9 cellular contexts compared by ENCODE assay signal in the genomic region with DNA sequence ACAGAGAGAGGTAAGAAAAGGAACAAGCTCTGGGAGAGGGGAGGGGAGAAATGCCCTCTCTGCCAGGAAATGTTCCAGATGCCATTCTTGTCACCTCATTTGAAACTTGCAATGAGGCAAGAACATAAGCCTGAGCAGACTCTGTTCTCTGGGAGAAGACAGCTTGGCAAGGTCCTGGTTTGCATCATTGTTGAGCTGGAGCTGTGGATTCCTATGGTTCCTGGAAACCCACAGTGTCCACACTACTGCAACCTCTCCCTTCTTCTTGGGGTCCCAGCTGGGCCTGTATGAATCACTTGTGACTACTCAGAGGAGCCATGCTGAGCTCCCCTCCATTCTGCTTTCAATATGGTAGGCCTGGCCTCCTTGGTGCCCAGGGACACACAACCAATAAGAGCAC.
DNase-seq lines count a peak whose midpoint lies in the region; ATAC-seq and TF ChIP-seq lines count a peak whose summit lies in the region.
"Had no signal": no experiment of that assay in that cellular context is flagged by ENCODE, and none has a peak within 500 bp of the region (broad histone marks: within the 10 kb centered on the region; RNA-seq: fewer than 3 reads in every experiment).

No MANE protein-coding gene starts in this region.

- H3K79me2 ChIP-seq in SK-N-SH (ENCODE audit: insufficient read depth) = no peaks in the 10 kb centered on the region

- CTCF ChIA-PET in SK-N-SH (lab: Yijun Ruan, JAX) = interaction anchor here (3.7 kb wide), 1 partner anchor 51 kb away, joined by 13 read pairs; no protein-coding TSS in a partner anchor

- H3K4me2 ChIP-seq in SK-N-SH = peak overlapping the region; percentile 48
- H3K4me2 ChIP-seq in neuronal stem cell (ENCODE audit: insufficient read depth, low read length, poor library complexity, severe bottlenecking) = no peak overlapping the region

- H3K27me3 ChIP-seq in SK-N-SH (ENCODE audit: insufficient read depth) (no peaks in the 10 kb centered on the region), neuronal stem cell (ENCODE audit: control insufficient read depth in 3 of 3, insufficient read depth in 3 of 3, low read depth in 1 of 3, low read length in 3 of 3) (no peaks in the 10 kb centered on the region)

- H3K9me2 ChIP-seq in SK-N-SH = no peaks in the 10 kb centered on the region

- no peak for TF ChIP-seq RAD21 in SK-N-SH (IDR thresholded peaks at IDR 0.05; ENCODE audit: low read length)

- no peak overlapping the region for H3K14ac ChIP-seq in neuronal stem cell (ENCODE audit: low read length)

- peak; percentile 51 to 97; a peak in 3 of 4 replicates for TF ChIP-seq EP300 in SK-N-SH (IDR thresholded peaks at IDR 0.05; ENCODE audit: borderline replicate concordance in 1 of 2, low read depth in 1 of 2, low read length in 1 of 2)

- H3K9me3 ChIP-seq in SK-N-SH (no peaks in the 10 kb centered on the region), neuronal stem cell (replicated peaks in 1 of 2; ENCODE audit: control insufficient read depth in 2 of 2, insufficient read depth in 1 of 2, low read depth in 1 of 2, low read length in 2 of 2) (no peaks in the 10 kb centered on the region)

- H3K79me1 ChIP-seq in neuronal stem cell (ENCODE audit: low read depth, low read length) = no peaks in the 10 kb centered on the region

- H3K4me1 ChIP-seq in SK-N-SH (ENCODE audit: control insufficient read depth in 1 of 2, insufficient read depth in 2 of 2, low read depth in 1 of 2, low read length in 1 of 2) (peaks cover 0 to 33% of the 10 kb centered on the region in 2 experiments), neuronal stem cell (ENCODE audit: control insufficient read depth in 2 of 2, insufficient read depth in 1 of 2, low read depth in 1 of 2, low read length in 2 of 2) (no peaks in the 10 kb centered on the region)

- ATAC-seq in HG02798 (IDR thresholded peaks at IDR 0.05; ENCODE audit: poor library complexity, unreplicated experiment) (no peak), HG03280 (IDR thresholded peaks at IDR 0.05; ENCODE audit: unreplicated experiment) (no peak), HG03457 (IDR thresholded peaks at IDR 0.05; ENCODE audit: unreplicated experiment) (no peak), GM21723 (IDR thresholded peaks at IDR 0.05; ENCODE audit: unreplicated experiment) (no peak)

- H3K4ac ChIP-seq in neuronal stem cell (ENCODE audit: low read length) = no peak overlapping the region

- peak overlapping the region; percentile 13 for H3K18ac ChIP-seq in neuronal stem cell (ENCODE audit: low read length)

- peaks cover 50% of the 10 kb centered on the region for H3F3A ChIP-seq in SK-N-SH (replicated peaks; ENCODE audit: insufficient read depth)

- TF ChIP-seq CTCF in SK-N-SH (IDR thresholded peaks at IDR 0.05) (no peak), fibroblast of the aortic adventitia (IDR thresholded peaks at IDR 0.05; ENCODE audit: insufficient read depth, low read length) (no peak)

- peak; percentile 87 for DNase-seq in AG08395 (ENCODE audit: low spot score)
- DNase-seq in SK-N-SH = no peak
- DNase-seq in fibroblast of the aortic adventitia (ENCODE audit: low read depth) = peak; percentile 91
- no peak for DNase-seq in neuronal stem cell (ENCODE audit: low spot score)

- H3K27ac ChIP-seq in SK-N-SH (ENCODE audit: low read depth in 2 of 2, low read length in 1 of 2) (peak overlapping the region; percentile 11 to 89; a peak in 3 of 4 replicates), neuronal stem cell (replicated peaks; ENCODE audit: low read length) (no peak overlapping the region)
- H3K27ac ChIP-seq: C4-2B had no signal

- H2AFZ ChIP-seq in SK-N-SH (ENCODE audit: low read depth) (peak overlapping the region; percentile 62; the same call in 1 of the 2 replicates), neuronal stem cell (ENCODE audit: low read length) (no peak overlapping the region)

- H3K23ac ChIP-seq in neuronal stem cell (ENCODE audit: low read depth, low read length, poor library complexity) = no peak overlapping the region

- no peak overlapping the region for H2BK5ac ChIP-seq in neuronal stem cell (ENCODE audit: low read length)

- no peak overlapping the region for H2BK15ac ChIP-seq in neuronal stem cell (ENCODE audit: low read length)

- H2BK12ac ChIP-seq in neuronal stem cell (ENCODE audit: low read length) = no peak overlapping the region

- H3K4me3 ChIP-seq in SK-N-SH (ENCODE audit: low read depth in 2 of 2, low read length in 1 of 2) (no peak overlapping the region), fibroblast of the aortic adventitia (ENCODE audit: low read depth, low read length) (no peak overlapping the region), neuronal stem cell (ENCODE audit: low read length in 2 of 2) (no peak overlapping the region)

- H4K91ac ChIP-seq in neuronal stem cell (ENCODE audit: low read depth, low read length, poor library complexity) = no peak overlapping the region

- no peak overlapping the region for H2AK5ac ChIP-seq in neuronal stem cell (ENCODE audit: low read depth, low read length)

- POLR2A ChIA-PET in SK-N-SH (lab: Yijun Ruan, JAX) = no interaction called here

- no peak overlapping the region for H2BK120ac ChIP-seq in neuronal stem cell (ENCODE audit: low read depth, low read length)

- no peak overlapping the region for H4K8ac ChIP-seq in neuronal stem cell (ENCODE audit: low read depth, low read length)

- H3K36me3 ChIP-seq in SK-N-SH (replicated peaks in 1 of 2; ENCODE audit: control insufficient read depth in 1 of 2, insufficient read depth in 2 of 2, low read length in 1 of 2) = no peaks in the 10 kb centered on the region
- no peaks in the 10 kb centered on the region for H3K36me3 ChIP-seq in neuronal stem cell (replicated peaks in 1 of 2; ENCODE audit: control insufficient read depth in 2 of 2, insufficient read depth in 2 of 2, low read length in 2 of 2)

- H3K9ac ChIP-seq in SK-N-SH = peak overlapping the region; percentile 52; the same call in 1 of the 2 replicates
- no peak overlapping the region for H3K9ac ChIP-seq in neuronal stem cell (ENCODE audit: low read depth, low read length, poor library complexity)

- no peaks in the 10 kb centered on the region for H4K20me1 ChIP-seq in SK-N-SH (ENCODE audit: insufficient read depth)

TF ChIP-seq in SK-N-SH, 30 proteins besides CTCF, POLR2A, EP300 and RAD21 (continues in another document):
- peak; percentile 93 for TF ChIP-seq NFIC (IDR thresholded peaks at IDR 0.05; ENCODE audit: borderline replicate concordance)
- TF ChIP-seq SIN3A (IDR thresholded peaks at IDR 0.05; ENCODE audit: borderline replicate concordance, low read depth, low read length) = peak; percentile 85; the same call in 1 of the 2 replicates
- TF ChIP-seq IRF3 (IDR thresholded peaks at IDR 0.05; ENCODE audit: low read depth, low read length) = no peak
- peak; percentile 80; the same call in 1 of the 2 replicates for TF ChIP-seq FOXM1 (IDR thresholded peaks at IDR 0.05; ENCODE audit: low read depth)
- TF ChIP-seq FOXJ3 (CRISPR knock-in tag; IDR thresholded peaks at IDR 0.05) = no peak
- TF ChIP-seq PBX3 (IDR thresholded peaks at IDR 0.05) = peak; percentile 96
- no peak for TF ChIP-seq MXI1 (IDR thresholded peaks at IDR 0.05; ENCODE audit: low read depth, low read length)
- TF ChIP-seq SMC3 (IDR thresholded peaks at IDR 0.05; ENCODE audit: low read depth, low read length) = no peak
- no peak for TF ChIP-seq GABPA (IDR thresholded peaks at IDR 0.05; ENCODE audit: low read depth)
- TF ChIP-seq CHD2 (IDR thresholded peaks at IDR 0.05; ENCODE audit: low read length, partially characterized antibody) = no peak
- peak; percentile 72 for TF ChIP-seq YY1 (IDR thresholded peaks at IDR 0.05; ENCODE audit: low read depth)
- peak; percentile 74; the same call in 1 of the 2 replicates for TF ChIP-seq FOSL2 (IDR thresholded peaks at IDR 0.05; ENCODE audit: borderline replicate concordance, low read depth)
- peak; percentile 59 for TF ChIP-seq ELF1 (IDR thresholded peaks at IDR 0.05)
- peak; percentile 84; the same call in 1 of the 2 replicates for TF ChIP-seq JUND (IDR thresholded peaks at IDR 0.05)
- TF ChIP-seq GATA2 (CRISPR knock-in tag; IDR thresholded peaks at IDR 0.05) = no peak
- no peak for TF ChIP-seq RFX5 (IDR thresholded peaks at IDR 0.05; ENCODE audit: low read length)
- TF ChIP-seq EZH2phosphoT487 (IDR thresholded peaks at IDR 0.05; ENCODE audit: borderline replicate concordance, low read depth) = no peak
- TF ChIP-seq TCF12 (IDR thresholded peaks at IDR 0.05) = peak; percentile 99

Comparison
In these comparisons a context has a peak if more than half of its experiments do, and no peak if none do; other contexts are left out.
1. DNase-seq: peak in AG08395 (single experiment) and fibroblast of the aortic adventitia (single experiment); none in SK-N-SH (single experiment) and neuronal stem cell (single experiment).